In genomic region chr3:66502267-66502874, GRCh38 we compare ENCODE assay signal across 1 cellular context.
TF ChIP-seq lines count a peak whose summit lies in the region.

No MANE protein-coding gene starts in this region.

TF ChIP-seq in HepG2, 621 proteins besides CTCF, POLR2A, EP300 and RAD21:
- TF ChIP-seq ZNF800 (CRISPR knock-in tag; IDR thresholded peaks at IDR 0.05) (no peak), HNRNPK (IDR thresholded peaks at IDR 0.05; ENCODE audit: low read depth, low read length, poor library complexity, severe bottlenecking) (peak; percentile 72)
